1 cellular context compared by ENCODE assay signal in the genomic region with DNA sequence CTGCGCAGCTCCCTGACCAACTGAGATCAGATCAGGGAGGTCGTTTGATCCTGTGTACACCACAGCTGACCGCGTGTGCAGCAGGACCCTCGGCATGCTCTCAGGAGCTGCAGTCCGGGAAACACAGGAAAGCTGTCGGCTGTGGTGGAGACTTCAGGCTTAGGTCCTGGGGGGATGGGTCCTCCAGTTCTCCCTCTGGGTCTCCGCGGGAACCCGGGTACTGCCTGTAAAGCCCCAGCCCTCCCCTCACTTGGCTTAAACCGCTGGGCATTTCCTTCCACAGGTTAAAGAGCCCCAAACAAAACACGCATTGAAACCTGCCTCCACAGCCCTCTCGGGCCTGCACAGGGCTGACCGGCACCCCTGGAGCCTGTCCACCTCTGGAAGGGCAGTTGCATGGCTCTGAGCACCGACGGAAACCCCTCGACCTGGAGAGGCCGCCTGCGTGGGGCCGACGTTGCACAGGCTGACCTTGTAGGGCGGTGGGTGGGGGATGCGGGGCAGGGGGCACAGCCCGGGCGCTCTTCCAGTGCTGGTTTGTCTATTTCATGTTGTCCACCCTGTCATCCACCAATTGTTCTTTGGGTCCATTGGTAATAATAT.
TF ChIP-seq lines count a peak whose summit lies in the region.

No MANE protein-coding gene starts in this region.

TF ChIP-seq in GM23338, 12 proteins besides CTCF, POLR2A, EP300 and RAD21 (continued from another document):
- TF ChIP-seq, protein P1, sequence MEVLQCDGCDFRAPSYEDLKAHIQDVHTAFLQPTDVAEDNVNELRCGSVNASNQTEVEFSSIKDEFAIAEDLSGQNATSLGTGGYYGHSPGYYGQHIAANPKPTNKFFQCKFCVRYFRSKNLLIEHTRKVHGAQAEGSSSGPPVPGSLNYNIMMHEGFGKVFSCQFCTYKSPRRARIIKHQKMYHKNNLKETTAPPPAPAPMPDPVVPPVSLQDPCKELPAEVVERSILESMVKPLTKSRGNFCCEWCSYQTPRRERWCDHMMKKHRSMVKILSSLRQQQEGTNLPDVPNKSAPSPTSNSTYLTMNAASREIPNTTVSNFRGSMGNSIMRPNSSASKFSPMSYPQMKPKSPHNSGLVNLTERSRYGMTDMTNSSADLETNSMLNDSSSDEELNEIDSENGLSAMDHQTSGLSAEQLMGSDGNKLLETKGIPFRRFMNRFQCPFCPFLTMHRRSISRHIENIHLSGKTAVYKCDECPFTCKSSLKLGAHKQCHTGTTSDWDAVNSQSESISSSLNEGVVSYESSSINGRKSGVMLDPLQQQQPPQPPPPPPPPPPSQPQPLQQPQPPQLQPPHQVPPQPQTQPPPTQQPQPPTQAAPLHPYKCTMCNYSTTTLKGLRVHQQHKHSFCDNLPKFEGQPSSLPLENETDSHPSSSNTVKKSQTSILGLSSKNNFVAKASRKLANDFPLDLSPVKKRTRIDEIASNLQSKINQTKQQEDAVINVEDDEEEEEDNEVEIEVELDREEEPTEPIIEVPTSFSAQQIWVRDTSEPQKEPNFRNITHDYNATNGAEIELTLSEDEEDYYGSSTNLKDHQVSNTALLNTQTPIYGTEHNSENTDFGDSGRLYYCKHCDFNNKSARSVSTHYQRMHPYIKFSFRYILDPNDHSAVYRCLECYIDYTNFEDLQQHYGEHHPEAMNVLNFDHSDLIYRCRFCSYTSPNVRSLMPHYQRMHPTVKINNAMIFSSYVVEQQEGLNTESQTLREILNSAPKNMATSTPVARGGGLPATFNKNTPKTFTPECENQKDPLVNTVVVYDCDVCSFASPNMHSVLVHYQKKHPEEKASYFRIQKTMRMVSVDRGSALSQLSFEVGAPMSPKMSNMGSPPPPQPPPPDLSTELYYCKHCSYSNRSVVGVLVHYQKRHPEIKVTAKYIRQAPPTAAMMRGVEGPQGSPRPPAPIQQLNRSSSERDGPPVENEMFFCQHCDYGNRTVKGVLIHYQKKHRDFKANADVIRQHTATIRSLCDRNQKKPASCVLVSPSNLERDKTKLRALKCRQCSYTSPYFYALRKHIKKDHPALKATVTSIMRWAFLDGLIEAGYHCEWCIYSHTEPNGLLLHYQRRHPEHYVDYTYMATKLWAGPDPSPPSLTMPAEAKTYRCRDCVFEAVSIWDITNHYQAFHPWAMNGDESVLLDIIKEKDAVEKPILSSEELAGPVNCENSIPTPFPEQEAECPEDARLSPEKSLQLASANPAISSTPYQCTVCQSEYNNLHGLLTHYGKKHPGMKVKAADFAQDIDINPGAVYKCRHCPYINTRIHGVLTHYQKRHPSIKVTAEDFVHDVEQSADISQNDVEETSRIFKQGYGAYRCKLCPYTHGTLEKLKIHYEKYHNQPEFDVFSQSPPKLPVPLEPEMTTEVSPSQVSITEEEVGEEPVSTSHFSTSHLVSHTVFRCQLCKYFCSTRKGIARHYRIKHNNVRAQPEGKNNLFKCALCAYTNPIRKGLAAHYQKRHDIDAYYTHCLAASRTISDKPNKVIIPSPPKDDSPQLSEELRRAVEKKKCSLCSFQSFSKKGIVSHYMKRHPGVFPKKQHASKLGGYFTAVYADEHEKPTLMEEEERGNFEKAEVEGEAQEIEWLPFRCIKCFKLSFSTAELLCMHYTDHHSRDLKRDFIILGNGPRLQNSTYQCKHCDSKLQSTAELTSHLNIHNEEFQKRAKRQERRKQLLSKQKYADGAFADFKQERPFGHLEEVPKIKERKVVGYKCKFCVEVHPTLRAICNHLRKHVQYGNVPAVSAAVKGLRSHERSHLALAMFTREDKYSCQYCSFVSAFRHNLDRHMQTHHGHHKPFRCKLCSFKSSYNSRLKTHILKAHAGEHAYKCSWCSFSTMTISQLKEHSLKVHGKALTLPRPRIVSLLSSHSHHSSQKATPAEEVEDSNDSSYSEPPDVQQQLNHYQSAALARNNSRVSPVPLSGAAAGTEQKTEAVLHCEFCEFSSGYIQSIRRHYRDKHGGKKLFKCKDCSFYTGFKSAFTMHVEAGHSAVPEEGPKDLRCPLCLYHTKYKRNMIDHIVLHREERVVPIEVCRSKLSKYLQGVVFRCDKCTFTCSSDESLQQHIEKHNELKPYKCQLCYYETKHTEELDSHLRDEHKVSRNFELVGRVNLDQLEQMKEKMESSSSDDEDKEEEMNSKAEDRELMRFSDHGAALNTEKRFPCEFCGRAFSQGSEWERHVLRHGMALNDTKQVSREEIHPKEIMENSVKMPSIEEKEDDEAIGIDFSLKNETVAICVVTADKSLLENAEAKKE (CRISPR knock-in tag; IDR thresholded peaks at IDR 0.05): no peak
